In the genomic region with DNA sequence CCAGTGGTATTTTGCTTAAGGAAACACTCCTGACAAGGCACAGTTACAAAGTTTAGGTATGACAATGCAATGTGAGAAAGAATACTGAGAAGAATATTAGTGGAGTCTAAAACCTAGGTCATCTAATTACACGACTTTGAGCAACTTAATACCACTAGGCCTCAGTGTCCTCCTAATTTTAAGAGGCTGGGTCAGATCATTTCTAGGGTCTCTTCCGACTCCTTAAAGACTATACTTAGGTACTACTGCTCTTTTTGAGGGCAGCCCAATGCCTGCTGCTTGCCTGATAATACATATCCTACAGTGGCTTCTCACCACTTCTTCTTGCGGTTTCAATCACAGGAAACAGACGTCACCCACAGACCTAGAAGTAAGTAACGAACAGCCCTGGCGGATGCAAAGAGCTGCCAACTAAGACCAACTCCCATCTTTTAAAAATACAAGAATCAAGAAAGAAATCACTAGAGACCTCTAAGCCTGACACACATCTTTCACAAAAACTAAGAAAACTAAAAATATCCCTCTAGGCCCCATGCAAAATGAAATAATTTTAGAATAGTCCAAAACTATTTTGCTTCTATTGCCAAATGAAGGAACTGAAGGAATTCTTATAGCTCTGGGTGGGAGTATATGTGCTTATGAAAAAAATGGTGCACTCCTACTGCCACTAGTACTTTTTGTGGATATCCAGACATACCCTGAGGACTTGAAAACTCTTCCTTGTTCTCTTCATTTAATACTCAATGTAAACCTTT, we compare ENCODE assay signal across 1 cellular context.
TF ChIP-seq lines count a peak whose summit lies in the region.

No MANE protein-coding gene starts in this region.

TF ChIP-seq in A549, 52 proteins besides CTCF, POLR2A, EP300 and RAD21:
- TF ChIP-seq RNF2 (IDR thresholded peaks at IDR 0.05; ENCODE audit: borderline replicate concordance, low read depth) (no peak), CHD2 (IDR thresholded peaks at IDR 0.05; ENCODE audit: low read length, partially characterized antibody) (no peak), KDM5A (IDR thresholded peaks at IDR 0.05) (no peak), SREBF2 (IDR thresholded peaks at IDR 0.05) (no peak), CEBPB (IDR thresholded peaks at IDR 0.05) (no peak), KDM1A (IDR thresholded peaks at IDR 0.05; ENCODE audit: low read depth) (no peak), CBX8 (IDR thresholded peaks at IDR 0.05) (no peak), NPAS2 (CRISPR knock-in tag; IDR thresholded peaks at IDR 0.05; ENCODE audit: borderline replicate concordance) (no peak), HES2 (IDR thresholded peaks at IDR 0.05) (no peak), JUN (IDR thresholded peaks at IDR 0.05) (no peak), ZSCAN20 (CRISPR knock-in tag; IDR thresholded peaks at IDR 0.05) (no peak), BCL3 (IDR thresholded peaks at IDR 0.05) (no peak), MAZ (IDR thresholded peaks at IDR 0.05; ENCODE audit: borderline replicate concordance, low read depth, low read length) (no peak), USF2 (IDR thresholded peaks at IDR 0.05) (no peak), TP53 (CRISPR knock-in tag; IDR thresholded peaks at IDR 0.05) (no peak), ESRRA (IDR thresholded peaks at IDR 0.05; ENCODE audit: borderline replicate concordance, low read length) (no peak), PBX3 (IDR thresholded peaks at IDR 0.05) (no peak), MAX (IDR thresholded peaks at IDR 0.05) (no peak)
- TF ChIP-seq, protein P1, sequence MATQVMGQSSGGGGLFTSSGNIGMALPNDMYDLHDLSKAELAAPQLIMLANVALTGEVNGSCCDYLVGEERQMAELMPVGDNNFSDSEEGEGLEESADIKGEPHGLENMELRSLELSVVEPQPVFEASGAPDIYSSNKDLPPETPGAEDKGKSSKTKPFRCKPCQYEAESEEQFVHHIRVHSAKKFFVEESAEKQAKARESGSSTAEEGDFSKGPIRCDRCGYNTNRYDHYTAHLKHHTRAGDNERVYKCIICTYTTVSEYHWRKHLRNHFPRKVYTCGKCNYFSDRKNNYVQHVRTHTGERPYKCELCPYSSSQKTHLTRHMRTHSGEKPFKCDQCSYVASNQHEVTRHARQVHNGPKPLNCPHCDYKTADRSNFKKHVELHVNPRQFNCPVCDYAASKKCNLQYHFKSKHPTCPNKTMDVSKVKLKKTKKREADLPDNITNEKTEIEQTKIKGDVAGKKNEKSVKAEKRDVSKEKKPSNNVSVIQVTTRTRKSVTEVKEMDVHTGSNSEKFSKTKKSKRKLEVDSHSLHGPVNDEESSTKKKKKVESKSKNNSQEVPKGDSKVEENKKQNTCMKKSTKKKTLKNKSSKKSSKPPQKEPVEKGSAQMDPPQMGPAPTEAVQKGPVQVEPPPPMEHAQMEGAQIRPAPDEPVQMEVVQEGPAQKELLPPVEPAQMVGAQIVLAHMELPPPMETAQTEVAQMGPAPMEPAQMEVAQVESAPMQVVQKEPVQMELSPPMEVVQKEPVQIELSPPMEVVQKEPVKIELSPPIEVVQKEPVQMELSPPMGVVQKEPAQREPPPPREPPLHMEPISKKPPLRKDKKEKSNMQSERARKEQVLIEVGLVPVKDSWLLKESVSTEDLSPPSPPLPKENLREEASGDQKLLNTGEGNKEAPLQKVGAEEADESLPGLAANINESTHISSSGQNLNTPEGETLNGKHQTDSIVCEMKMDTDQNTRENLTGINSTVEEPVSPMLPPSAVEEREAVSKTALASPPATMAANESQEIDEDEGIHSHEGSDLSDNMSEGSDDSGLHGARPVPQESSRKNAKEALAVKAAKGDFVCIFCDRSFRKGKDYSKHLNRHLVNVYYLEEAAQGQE (IDR thresholded peaks at IDR 0.05) = no peak
